Comparison of ENCODE assay signal across 20 cellular contexts in genomic region chr21:41387824-41388223, GRCh38.
"Had no signal": no experiment of that assay in that cellular context is flagged by ENCODE, and none has a peak within 500 bp of the region (broad histone marks: within the 10 kb centered on the region; RNA-seq: fewer than 3 reads in every experiment).

No MANE protein-coding gene starts in this region.

- H3K4me3 ChIP-seq: lower lobe of right lung, right lobe of liver, thyroid gland had no signal

- H3K27me3 Mint-ChIP-seq: activated CD4-positive, alpha-beta T cell treated with anti-CD3 and anti-CD28 coated beads, Interleukin-2, amount 10 ng/mL, durations not matched to agents 24 days and 14 days; activated CD8-positive, alpha-beta T cell treated with anti-CD3 and anti-CD28 coated beads for 36 hours; natural killer cell treated with Interleukin-12 subunit alpha and Interleukin-12 subunit beta and Interleukin-15 and Interleukin-18, amount 100 ng/mL, for 72 hours; stimulated activated memory B cell treated with anti-CD40 and anti-IgM and Interleukin-4, amounts not matched to agents 10 μg/mL and 1 μg/mL and 100 μg/mL, for 72 hours had no signal

- H3K36me3 Mint-ChIP-seq: natural killer cell treated with Interleukin-12 subunit alpha and Interleukin-12 subunit beta and Interleukin-15 and Interleukin-18, amount 100 ng/mL, for 72 hours had no signal

- ATAC-seq: activated CD8-positive, alpha-beta T cell treated with anti-CD3 and anti-CD28 coated beads for 36 hours; lower lobe of right lung; right lobe of liver; SK-N-SH treated with all-trans-retinoic acid at 6 μM for 48 hours; stimulated activated memory B cell treated with anti-CD40 and anti-IgM and Interleukin-4, amounts not matched to agents 10 μg/mL and 1 μg/mL and 100 μg/mL, for 72 hours had no signal

- H3K4me1 ChIP-seq: lower lobe of right lung, right lobe of liver had no signal

- H3K9me3 Mint-ChIP-seq: activated CD4-positive, alpha-beta T cell treated with anti-CD3 and anti-CD28 coated beads, Interleukin-2, amount 10 ng/mL, durations not matched to agents 24 days and 14 days; activated CD8-positive, alpha-beta T cell treated with anti-CD3 and anti-CD28 coated beads for 36 hours; activated naive CD4-positive, alpha-beta T cell treated with anti-CD3 and anti-CD28 coated beads for 36 hours; activated T-helper 2 cell treated with anti-CD3 and anti-CD28 coated beads, Interferon-gamma antibody, Interleukin-2, Interleukin-4, amounts not matched to agents 10 μg/mL and 5 μg/mL and 100 μg/mL, durations not matched to agents 14 hours and 24 hours and 36 hours; natural killer cell treated with Interleukin-12 subunit alpha and Interleukin-12 subunit beta and Interleukin-15 and Interleukin-18, amount 100 ng/mL, for 72 hours; stimulated activated memory B cell treated with anti-CD40 and anti-IgM and Interleukin-4, amounts not matched to agents 10 μg/mL and 1 μg/mL and 100 μg/mL, for 72 hours had no signal

- H3K36me3 ChIP-seq: right lobe of liver, thyroid gland had no signal

- H3K9me3 ChIP-seq: lower lobe of right lung, right lobe of liver, thyroid gland had no signal

- H3K27ac ChIP-seq: lower lobe of right lung, right lobe of liver had no signal

- DNase-seq: activated CD4-positive, alpha-beta T cell treated with anti-CD3 and anti-CD28 coated beads, Interleukin-2, amount 10 ng/mL, durations not matched to agents 24 days and 14 days; activated CD4-positive, CD25-positive, alpha-beta regulatory T cell; activated CD8-positive, alpha-beta T cell treated with anti-CD3 and anti-CD28 coated beads for 36 hours; activated naive CD4-positive, alpha-beta T cell treated with anti-CD3 and anti-CD28 coated beads for 36 hours; activated T-cell treated with anti-CD3 and anti-CD28 coated beads, Interleukin-2, amount 50 U/mL, for 1 hour; foreskin fibroblast; glutamatergic neuron; hippocampal formation; islet precursor cell; lower lobe of right lung; right lobe of liver; stimulated activated CD4-positive, alpha-beta T cell treated with anti-CD3 and anti-CD28 coated beads, Interleukin-4, amount 100 ng/mL, for 24 hours; T-helper 1 cell; T1000; thyroid gland had no signal

- H3K4me1 Mint-ChIP-seq: activated CD4-positive, alpha-beta T cell treated with anti-CD3 and anti-CD28 coated beads, Interleukin-2, amount 10 ng/mL, durations not matched to agents 24 days and 14 days; mesothelial cell of epicardium; stimulated activated memory B cell treated with anti-CD40 and anti-IgM and Interleukin-4, amounts not matched to agents 10 μg/mL and 1 μg/mL and 100 μg/mL, for 72 hours had no signal

- H3K27ac Mint-ChIP-seq: activated CD4-positive, alpha-beta T cell treated with anti-CD3 and anti-CD28 coated beads, Interleukin-2, amount 10 ng/mL, durations not matched to agents 24 days and 14 days; activated CD8-positive, alpha-beta T cell treated with anti-CD3 and anti-CD28 coated beads for 36 hours; activated naive CD4-positive, alpha-beta T cell treated with anti-CD3 and anti-CD28 coated beads for 36 hours; activated T-helper 2 cell treated with anti-CD3 and anti-CD28 coated beads, Interferon-gamma antibody, Interleukin-2, Interleukin-4, amounts not matched to agents 10 μg/mL and 5 μg/mL and 100 μg/mL, durations not matched to agents 14 hours and 24 hours and 36 hours; mesothelial cell of epicardium; natural killer cell treated with Interleukin-12 subunit alpha and Interleukin-12 subunit beta and Interleukin-15 and Interleukin-18, amount 100 ng/mL, for 72 hours; stimulated activated memory B cell treated with anti-CD40 and anti-IgM and Interleukin-4, amounts not matched to agents 10 μg/mL and 1 μg/mL and 100 μg/mL, for 72 hours had no signal

- H3K4me3 Mint-ChIP-seq: activated CD4-positive, alpha-beta T cell treated with anti-CD3 and anti-CD28 coated beads, Interleukin-2, amount 10 ng/mL, durations not matched to agents 24 days and 14 days; activated CD8-positive, alpha-beta T cell treated with anti-CD3 and anti-CD28 coated beads for 36 hours; activated naive CD4-positive, alpha-beta T cell treated with anti-CD3 and anti-CD28 coated beads for 36 hours; mesothelial cell of epicardium; natural killer cell treated with Interleukin-12 subunit alpha and Interleukin-12 subunit beta and Interleukin-15 and Interleukin-18, amount 100 ng/mL, for 72 hours; stimulated activated memory B cell treated with anti-CD40 and anti-IgM and Interleukin-4, amounts not matched to agents 10 μg/mL and 1 μg/mL and 100 μg/mL, for 72 hours had no signal

- H3K27me3 ChIP-seq: right lobe of liver, thyroid gland had no signal
